12 cellular contexts compared by ENCODE assay signal in the genomic region with DNA sequence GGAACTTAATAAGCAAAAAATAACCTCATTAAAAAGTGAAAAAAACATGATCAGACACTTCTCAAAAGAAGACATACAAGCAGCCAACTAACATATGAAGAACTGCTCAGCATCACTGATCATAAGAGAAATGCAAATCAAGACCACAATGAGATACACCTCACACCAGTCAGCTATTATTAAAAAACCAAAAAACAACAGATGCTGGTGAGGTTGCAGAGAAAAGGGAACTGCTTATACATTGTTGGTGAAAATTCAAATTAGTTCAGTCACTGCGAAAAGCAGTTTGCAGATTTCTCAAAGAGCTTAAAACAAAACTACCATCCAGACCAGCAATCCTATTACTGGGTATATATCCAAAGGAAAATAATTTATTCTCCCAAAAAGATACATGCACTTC.
DNase-seq lines count a peak whose midpoint lies in the region; ATAC-seq lines count a peak whose summit lies in the region.
"Had no signal": no experiment of that assay in that cellular context is flagged by ENCODE, and none has a peak within 500 bp of the region (broad histone marks: within the 10 kb centered on the region; RNA-seq: fewer than 3 reads in every experiment).

No MANE protein-coding gene starts in this region.

- ATAC-seq in GM18858 (IDR thresholded peaks at IDR 0.05; ENCODE audit: unreplicated experiment) (peak; percentile 98), GM21447 (IDR thresholded peaks at IDR 0.05; ENCODE audit: unreplicated experiment) (peak; percentile 94), HG02973 (IDR thresholded peaks at IDR 0.05; ENCODE audit: unreplicated experiment) (peak; percentile 86), HG03565 (IDR thresholded peaks at IDR 0.05; ENCODE audit: unreplicated experiment) (peak; percentile 97), left cardiac atrium (no peak)
- ATAC-seq: esophagus mucosa had no signal

- DNase-seq in NCI-H2196 treated with DMSO at 0.1 percent for 48 hours (lab: John Stamatoyannopoulos, UW; ENCODE audit: unreplicated experiment) (no peak), AG08395 (ENCODE audit: low spot score) (no peak), left cardiac atrium (no peak), T-helper 9 cell (no peak)
- DNase-seq: C1 segment of cervical spinal cord, mesendoderm, NCI-H1694 treated with DMSO at 0.1 percent for 48 hours had no signal

- intact Hi-C loops in left cardiac atrium (cut with DNase I): no loop called here

Comparison
In these comparisons a context has a peak if more than half of its experiments do, and no peak if none do; other contexts are left out.
1. ATAC-seq: peak in GM18858 (single experiment), GM21447 (single experiment), HG02973 (single experiment) and HG03565 (single experiment); none in left cardiac atrium (0 of 2).